13 cellular contexts compared by ENCODE assay signal in genomic region chr14:68460541-68460940, GRCh38.
DNase-seq lines count a peak whose midpoint lies in the region; ATAC-seq and TF ChIP-seq lines count a peak whose summit lies in the region.
"Had no signal": no experiment of that assay in that cellular context is flagged by ENCODE, and none has a peak within 500 bp of the region (broad histone marks: within the 10 kb centered on the region; RNA-seq: fewer than 3 reads in every experiment).

No MANE protein-coding gene starts in this region.

- H3K9me3 ChIP-seq in breast epithelium (no peaks in the 10 kb centered on the region), SK-N-SH (no peaks in the 10 kb centered on the region)

- H3K4me2 ChIP-seq in SK-N-SH: no peak overlapping the region

- peaks cover 51% of the 10 kb centered on the region for H3F3A ChIP-seq in SK-N-SH (replicated peaks; ENCODE audit: insufficient read depth)

- no peak for TF ChIP-seq POLR2A in breast epithelium (IDR thresholded peaks at IDR 0.05)

- no peak overlapping the region for H2AFZ ChIP-seq in SK-N-SH (ENCODE audit: low read depth)

- H3K79me2 ChIP-seq in SK-N-SH (ENCODE audit: insufficient read depth): no peaks in the 10 kb centered on the region

- H3K9ac ChIP-seq in rectal smooth muscle tissue (ENCODE audit: low read length): no peak overlapping the region
- H3K9ac ChIP-seq in SK-N-SH: no peak overlapping the region

- no peaks in the 10 kb centered on the region for H3K27me3 ChIP-seq in breast epithelium
- H3K27me3 ChIP-seq in rectal smooth muscle tissue (ENCODE audit: control insufficient read depth, insufficient read depth, low read length): no peaks in the 10 kb centered on the region
- H3K27me3 ChIP-seq in SK-N-SH (ENCODE audit: insufficient read depth): no peaks in the 10 kb centered on the region

- no peak for TF ChIP-seq EP300 in SK-N-SH (IDR thresholded peaks at IDR 0.05; ENCODE audit: borderline replicate concordance in 1 of 2, low read depth in 1 of 2, low read length in 1 of 2)

- 100% methylated on average over 1 of the region's 1 CpG for WGBS in SK-N-SH (ENCODE audit: low lambda C conversion rate)

- H3K4me1 ChIP-seq in breast epithelium: peaks cover 0 to 27% of the 10 kb centered on the region in 2 donors
- H3K4me1 ChIP-seq in rectal smooth muscle tissue (ENCODE audit: control insufficient read depth, insufficient read depth, low read length): peaks cover 13% of the 10 kb centered on the region
- peaks cover 4 to 24% of the 10 kb centered on the region in 2 experiments for H3K4me1 ChIP-seq in SK-N-SH (ENCODE audit: control insufficient read depth in 1 of 2, insufficient read depth in 2 of 2, low read depth in 1 of 2, low read length in 1 of 2)

- H3K27ac ChIP-seq in breast epithelium (peak overlapping the region; percentile 84), rectal smooth muscle tissue (ENCODE audit: low read depth, low read length) (peak overlapping the region; percentile 1), SK-N-SH (ENCODE audit: low read depth in 2 of 2, low read length in 1 of 2) (no peak overlapping the region)

- no peaks in the 10 kb centered on the region for H4K20me1 ChIP-seq in SK-N-SH (ENCODE audit: insufficient read depth)

- no peak for TF ChIP-seq CTCF in breast epithelium (IDR thresholded peaks at IDR 0.05)
- no peak for TF ChIP-seq CTCF in SK-N-SH (IDR thresholded peaks at IDR 0.05)

- POLR2A ChIA-PET in SK-N-SH (lab: Yijun Ruan, JAX): no interaction called here

- intact Hi-C loops in breast epithelium (cut with DNase I; ENCODE audit: low total_unique reads): no loop called here
- intact Hi-C loops in left cardiac atrium (cut with DNase I): no loop called here

- DNase-seq in breast epithelium (ENCODE audit: low spot score in 2 of 2) (no peak), left cardiac atrium (peak; percentile 36), SK-N-SH (no peak), cortex of kidney (lab: John Stamatoyannopoulos, UW) (no peak), NCI-H2196 (lab: John Stamatoyannopoulos, UW; ENCODE audit: unreplicated experiment) (no peak)
- DNase-seq: activated naive CD4-positive, alpha-beta T cell treated with anti-CD3 and anti-CD28 coated beads for 36 hours; CD4-positive, CD25-positive, alpha-beta regulatory T cell; DND-41; H9; NCI-H1694 treated with DMSO at 0.1 percent for 48 hours; small intestine had no signal

- CTCF ChIA-PET in SK-N-SH (lab: Yijun Ruan, JAX): no interaction called here

- H3K9me2 ChIP-seq in SK-N-SH: no peaks in the 10 kb centered on the region

- peak; percentile 38 to 86 for ATAC-seq in left cardiac atrium
- ATAC-seq in HG03139 (IDR thresholded peaks at IDR 0.05; ENCODE audit: unreplicated experiment): no peak

- no peak for TF ChIP-seq RAD21 in SK-N-SH (IDR thresholded peaks at IDR 0.05; ENCODE audit: low read length)

- H3K36me3 ChIP-seq in breast epithelium (no peaks in the 10 kb centered on the region), rectal smooth muscle tissue (ENCODE audit: control insufficient read depth, insufficient read depth, low read length) (no peaks in the 10 kb centered on the region), SK-N-SH (replicated peaks in 1 of 2; ENCODE audit: control insufficient read depth in 1 of 2, insufficient read depth in 2 of 2, low read length in 1 of 2) (no peaks in the 10 kb centered on the region)

- no peak overlapping the region for H3K4me3 ChIP-seq in breast epithelium
- no peak overlapping the region for H3K4me3 ChIP-seq in rectal smooth muscle tissue (ENCODE audit: low read length)
- H3K4me3 ChIP-seq in SK-N-SH (ENCODE audit: low read depth in 2 of 2, low read length in 1 of 2): no peak overlapping the region

TF ChIP-seq in SK-N-SH, 30 proteins besides CTCF, POLR2A, EP300 and RAD21:
- TF ChIP-seq IRF3 (IDR thresholded peaks at IDR 0.05; ENCODE audit: low read depth, low read length) (no peak), USF2 (IDR thresholded peaks at IDR 0.05; ENCODE audit: borderline replicate concordance, low read depth, low read length) (no peak), MAX (IDR thresholded peaks at IDR 0.05; ENCODE audit: low read depth) (no peak), REST (IDR thresholded peaks at IDR 0.05; ENCODE audit: low read depth, low read length) (no peak), FOSL2 (IDR thresholded peaks at IDR 0.05; ENCODE audit: borderline replicate concordance, low read depth) (no peak)

Comparison
In these comparisons a context has a peak if more than half of its experiments do, and no peak if none do; other contexts are left out.
1. H3K27ac ChIP-seq: peak in breast epithelium (2 of 2) and rectal smooth muscle tissue (single experiment); none in SK-N-SH (0 of 2).